10 cellular contexts compared by ENCODE assay signal in the genomic region with DNA sequence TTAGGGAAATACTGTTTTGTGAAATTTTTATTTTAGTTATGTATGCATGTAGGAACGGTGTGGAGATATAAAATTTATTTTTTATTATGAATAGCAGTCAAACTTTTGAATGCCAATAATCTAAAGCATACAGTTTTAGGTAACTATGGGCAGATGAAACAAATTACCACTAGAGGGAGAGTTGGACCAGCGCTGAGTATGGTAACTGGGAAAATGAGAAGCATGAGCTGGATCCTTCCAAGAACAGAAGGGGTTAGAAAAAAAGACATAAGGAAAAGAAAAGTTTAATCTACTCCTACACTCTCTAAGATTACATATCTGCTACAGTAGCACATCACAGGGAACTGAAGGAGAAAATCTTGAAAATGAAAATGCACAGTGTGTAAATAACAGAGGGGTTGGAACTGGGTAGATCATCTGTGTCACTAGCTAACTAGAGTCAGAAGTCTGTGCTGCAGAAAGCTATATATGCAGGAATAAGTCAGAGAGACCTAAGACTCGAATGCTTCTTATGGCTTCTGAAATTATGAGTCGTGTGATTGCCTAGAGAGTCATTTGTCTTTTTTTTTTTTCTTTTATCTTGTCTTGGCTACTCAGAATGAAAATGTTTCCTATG. TPM values are rescaled to one million over a fixed set of nuclear protein-coding genes. Genes with fewer than 3 reads are reported as not detected.
A peak's percentile ranks its signal among the peaks of the same experiment; 100 is the strongest.
DNase-seq lines count a peak whose midpoint lies in the region; ATAC-seq and TF ChIP-seq lines count a peak whose summit lies in the region.
"Had no signal": no experiment of that assay in that cellular context is flagged by ENCODE, and none has a peak within 500 bp of the region (broad histone marks: within the 10 kb centered on the region; RNA-seq: fewer than 3 reads in every experiment).

No MANE protein-coding gene starts in this region.

- H3K27ac Mint-ChIP-seq in brain: no peak overlapping the region

- no peak overlapping the region for H2BK12ac ChIP-seq in neuronal stem cell (ENCODE audit: low read length)

- peak; percentile 25; the same call in 1 of the 2 replicates for TF ChIP-seq CTCF in GM12874 (IDR thresholded peaks at IDR 0.05; ENCODE audit: insufficient read depth, low read depth, low read length)
- peak; percentile 46 for TF ChIP-seq CTCF in NB4 (IDR thresholded peaks at IDR 0.05; ENCODE audit: low read depth, low read length)
- peak; percentile 75 to 82 for TF ChIP-seq CTCF in brain (conservative IDR thresholded peaks at IDR 0.05)

- no peak overlapping the region for H2AFZ ChIP-seq in neuronal stem cell (ENCODE audit: low read length)

- 100% methylated on average over 1 of the region's 4 CpGs; no CpG with 5 or more reads in 1 of the 2 donors for WGBS in neuronal stem cell (ENCODE audit: extremely low coverage in 2 of 2, insufficient read length in 2 of 2, insufficient replicate concordance in 1 of 2), 2 donors

- no peak overlapping the region for H2AK5ac ChIP-seq in neuronal stem cell (ENCODE audit: low read depth, low read length)

- H3K79me1 ChIP-seq in neuronal stem cell (ENCODE audit: low read depth, low read length): no peaks in the 10 kb centered on the region

- no peaks in the 10 kb centered on the region for H3K4me1 Mint-ChIP-seq in brain
- H3K4me1 Mint-ChIP-seq in activated T-cell treated with anti-CD3 and anti-CD28 coated beads, Interleukin-2, amount 50 U/mL, for 4 hours (ENCODE audit: low read depth): no peaks in the 10 kb centered on the region

- H4K91ac ChIP-seq in neuronal stem cell (ENCODE audit: low read depth, low read length, poor library complexity): no peak overlapping the region

- H2BK120ac ChIP-seq in neuronal stem cell (ENCODE audit: low read depth, low read length): no peak overlapping the region

- no peak for TF ChIP-seq POLR2A in NB4 (IDR thresholded peaks at IDR 0.05; ENCODE audit: extremely low read depth, insufficient read length)

- peaks cover 3% of the 10 kb centered on the region for H3K27me3 Mint-ChIP-seq in brain
- H3K27me3 Mint-ChIP-seq in activated T-cell treated with anti-CD3 and anti-CD28 coated beads, Interleukin-2, amount 50 U/mL, for 4 hours (ENCODE audit: low read depth): no peaks in the 10 kb centered on the region

- no peak overlapping the region for H3K14ac ChIP-seq in neuronal stem cell (ENCODE audit: low read length)

- H3K4me1 ChIP-seq in neuronal stem cell (ENCODE audit: control insufficient read depth in 2 of 2, insufficient read depth in 1 of 2, low read depth in 1 of 2, low read length in 2 of 2): no peaks in the 10 kb centered on the region

- no peaks in the 10 kb centered on the region for H3K9me3 ChIP-seq in neuronal stem cell (replicated peaks in 1 of 2; ENCODE audit: control insufficient read depth in 2 of 2, insufficient read depth in 1 of 2, low read depth in 1 of 2, low read length in 2 of 2)

- H3K36me3 ChIP-seq in neuronal stem cell (replicated peaks in 1 of 2; ENCODE audit: control insufficient read depth in 2 of 2, insufficient read depth in 2 of 2, low read length in 2 of 2): no peaks in the 10 kb centered on the region

- H3K4ac ChIP-seq in neuronal stem cell (ENCODE audit: low read length): no peak overlapping the region

- no peak overlapping the region for H2BK15ac ChIP-seq in neuronal stem cell (ENCODE audit: low read length)

- no peaks in the 10 kb centered on the region for H3K27me3 ChIP-seq in neuronal stem cell (ENCODE audit: control insufficient read depth in 3 of 3, insufficient read depth in 3 of 3, low read depth in 1 of 3, low read length in 3 of 3)

- no peak overlapping the region for H2BK5ac ChIP-seq in neuronal stem cell (ENCODE audit: low read length)

- no peak overlapping the region for H3K23ac ChIP-seq in neuronal stem cell (ENCODE audit: low read depth, low read length, poor library complexity)

- H3K9me3 Mint-ChIP-seq in brain: no peaks in the 10 kb centered on the region
- peaks cover 7% of the 10 kb centered on the region for H3K9me3 Mint-ChIP-seq in activated T-cell treated with anti-CD3 and anti-CD28 coated beads, Interleukin-2, amount 50 U/mL, for 4 hours

- H3K18ac ChIP-seq in neuronal stem cell (ENCODE audit: low read length): no peak overlapping the region

- H4K8ac ChIP-seq in neuronal stem cell (ENCODE audit: low read depth, low read length): no peak overlapping the region

- H3K36me3 Mint-ChIP-seq in brain: no peaks in the 10 kb centered on the region
- no peaks in the 10 kb centered on the region for H3K36me3 Mint-ChIP-seq in activated T-cell treated with anti-CD3 and anti-CD28 coated beads, Interleukin-2, amount 50 U/mL, for 4 hours (ENCODE audit: insufficient read depth)

- no peak overlapping the region for H3K4me2 ChIP-seq in neuronal stem cell (ENCODE audit: insufficient read depth, low read length, poor library complexity, severe bottlenecking)

- peak; percentile 23 for DNase-seq in NB4 (ENCODE audit: low read depth)
- peak; percentile 14 for DNase-seq in neuronal stem cell (ENCODE audit: low spot score)
- DNase-seq in activated T-cell treated with anti-CD3 and anti-CD28 coated beads, Interleukin-2, amount 50 U/mL, for 4 hours: no peak
- no peak for DNase-seq in 8988T
- DNase-seq: NCI-H226 had no signal

- H3K4me3 ChIP-seq in NB4 (ENCODE audit: low read depth, low read length) (no peak overlapping the region), neuronal stem cell (ENCODE audit: low read length in 2 of 2) (no peak overlapping the region)

- H3K4me3 Mint-ChIP-seq in brain: no peak overlapping the region
- H3K4me3 Mint-ChIP-seq in activated T-cell treated with anti-CD3 and anti-CD28 coated beads, Interleukin-2, amount 50 U/mL, for 4 hours: no peak overlapping the region

- ATAC-seq in GM19395 (IDR thresholded peaks at IDR 0.05; ENCODE audit: unreplicated experiment) (no peak), GM19397 (IDR thresholded peaks at IDR 0.05; ENCODE audit: unreplicated experiment) (no peak)
- no peak for ATAC-seq in activated T-cell treated with anti-CD3 and anti-CD28 coated beads, Interleukin-2, amount 50 U/mL, for 4 hours

- no peak overlapping the region for H3K27ac ChIP-seq in neuronal stem cell (replicated peaks; ENCODE audit: low read length)

- no peak overlapping the region for H3K9ac ChIP-seq in neuronal stem cell (ENCODE audit: low read depth, low read length, poor library complexity)

RNA-seq across cellular contexts. Expression of gene REG3G, which starts 15.6 kb away (rescaled TPM):
- not detected for polyA plus RNA-seq in brain (ENCODE audit: insufficient read depth, low read depth, low replicate concordance)
- not detected for polyA plus RNA-seq in neuronal stem cell (2013, experiment 1 of 2)
- not detected for polyA plus RNA-seq in neuronal stem cell (2013, experiment 2 of 2)
- under 1 TPM in 2 of 3 donors, not detected in 1; 0.28 to 0.43 TPM for total RNA-seq in activated T-cell treated with anti-CD3 and anti-CD28 coated beads, Interleukin-2, amount 50 U/mL, for 4 hours
- polyA plus RNA-seq: keratinocyte had no signal

RNA-seq across cellular contexts. Expression of gene REG1B, which starts 46.7 kb away (rescaled TPM):
- polyA plus RNA-seq in brain (ENCODE audit: insufficient read depth, low read depth, low replicate concordance): not detected
- not detected for polyA plus RNA-seq in neuronal stem cell (2013, experiment 1 of 2)
- not detected for polyA plus RNA-seq in neuronal stem cell (2013, experiment 2 of 2)
- total RNA-seq in activated T-cell treated with anti-CD3 and anti-CD28 coated beads, Interleukin-2, amount 50 U/mL, for 4 hours: 1 to 10 TPM; 1.7 to 3.8 (median 1.7) TPM
- polyA plus RNA-seq: keratinocyte had no signal

Comparison
In these comparisons a context has a peak if more than half of its experiments do, and no peak if none do; other contexts are left out.
1. CTCF ChIP-seq: peak in every context shown above with its lines; median percentile 78 in brain; 46 in NB4; 25 in GM12874.
2. DNase-seq: peak in NB4 (single experiment) and neuronal stem cell (single experiment); none in activated T-cell treated with anti-CD3 and anti-CD28 coated beads, Interleukin-2, amount 50 U/mL, for 4 hours (single experiment) and 8988T (single experiment).